Comparison of ENCODE assay signal across 28 cellular contexts in genomic region chr3:197425485-197426131, GRCh38.
DNase-seq lines count a peak whose midpoint lies in the region; ATAC-seq and TF ChIP-seq lines count a peak whose summit lies in the region.
"Had no signal": no experiment of that assay in that cellular context is flagged by ENCODE, and none has a peak within 500 bp of the region (broad histone marks: within the 10 kb centered on the region; RNA-seq: fewer than 3 reads in every experiment).

No MANE protein-coding gene starts in this region.

- no peak overlapping the region for H3K9ac ChIP-seq in mesenchymal stem cell (ENCODE audit: low read length)

- H2BK12ac ChIP-seq in mesenchymal stem cell (ENCODE audit: low read length in 2 of 2), result peak overlapping the region in 1 of 2 experiments; percentile 52

- no peak overlapping the region for H3K14ac ChIP-seq in mesenchymal stem cell (ENCODE audit: low read length in 2 of 2)

- no peak overlapping the region for H2BK5ac ChIP-seq in mesenchymal stem cell (ENCODE audit: low read depth, low read length, poor library complexity, severe bottlenecking)

- H3K4me1 ChIP-seq in mesenchymal stem cell (ENCODE audit: control insufficient read depth, insufficient read depth, low read depth, low read length), result peaks cover 18% of the 10 kb centered on the region

- H3K4ac ChIP-seq in mesenchymal stem cell (ENCODE audit: low read depth in 1 of 2, low read length in 2 of 2), result peak overlapping the region in 1 of 2 experiments; percentile 67

- peak overlapping the region; percentile 7 for H3K27ac Mint-ChIP-seq in activated naive CD8-positive, alpha-beta T cell treated with anti-CD3 and anti-CD28 coated beads, Interleukin-2, amount 50 U/mL, for 24 hours
- no peak overlapping the region for H3K27ac Mint-ChIP-seq in activated naive CD8-positive, alpha-beta T cell treated with anti-CD3 and anti-CD28 coated beads for 36 hours
- no peak overlapping the region for H3K27ac Mint-ChIP-seq in endothelial cell (ENCODE audit: unreplicated experiment)
- H3K27ac Mint-ChIP-seq: GM23338, H9 had no signal

- 93% methylated on average over 14 of the region's 14 CpGs for WGBS in mesenchymal stem cell

- H3K4me2 ChIP-seq in mesenchymal stem cell (ENCODE audit: low read length, poor library complexity, severe bottlenecking), result no peak overlapping the region
- H3K4me2 ChIP-seq: GM23338, PC-9 had no signal

- TF ChIP-seq CTCF in retinal pigment epithelial cell (conservative IDR thresholded peaks at IDR 0.05; ENCODE audit: low read depth, low read length) (no peak), endothelial cell (IDR thresholded peaks at IDR 0.05; ENCODE audit: unreplicated experiment) (no peak)

- no peaks in the 10 kb centered on the region for H3K9me3 ChIP-seq in mesenchymal stem cell (ENCODE audit: control insufficient read depth, low read length)
- H3K9me3 ChIP-seq: BE2C had no signal

- no peak overlapping the region for H2AFZ ChIP-seq in mesenchymal stem cell (ENCODE audit: low read depth, low read length)
- H2AFZ ChIP-seq: PC-9 had no signal

- no peak for ATAC-seq in activated naive CD8-positive, alpha-beta T cell treated with anti-CD3 and anti-CD28 coated beads, Interleukin-2, amount 50 U/mL, for 24 hours
- ATAC-seq: GM23338, Right ventricle myocardium inferior had no signal

- H3K27me3 ChIP-seq in mesenchymal stem cell (ENCODE audit: control insufficient read depth in 1 of 2, insufficient read depth in 1 of 2, low read length in 2 of 2), result peaks cover 0 to 47% of the 10 kb centered on the region in 2 experiments
- H3K27me3 ChIP-seq: BE2C had no signal

- H3K27me3 Mint-ChIP-seq in activated naive CD8-positive, alpha-beta T cell treated with anti-CD3 and anti-CD28 coated beads, Interleukin-2, amount 50 U/mL, for 24 hours, result peaks cover 10% of the 10 kb centered on the region
- peaks cover 36% of the 10 kb centered on the region for H3K27me3 Mint-ChIP-seq in activated naive CD8-positive, alpha-beta T cell treated with anti-CD3 and anti-CD28 coated beads for 36 hours
- peaks cover 3% of the 10 kb centered on the region for H3K27me3 Mint-ChIP-seq in endothelial cell (ENCODE audit: unreplicated experiment)

- no peak for DNase-seq in activated naive CD8-positive, alpha-beta T cell treated with anti-CD3 and anti-CD28 coated beads, Interleukin-2, amount 50 U/mL, for 24 hours
- DNase-seq in activated naive CD8-positive, alpha-beta T cell treated with anti-CD3 and anti-CD28 coated beads for 36 hours, result no peak
- DNase-seq in mesenchymal stem cell (no peak), retinal pigment epithelial cell (ENCODE audit: low read depth) (peak; percentile 69), NCI-H2196 treated with DMSO at 0.1 percent for 48 hours (lab: John Stamatoyannopoulos, UW; ENCODE audit: unreplicated experiment) (no peak), endothelial cell (ENCODE audit: low spot score) (no peak)
- no peak for DNase-seq in stimulated activated CD4-positive, alpha-beta T cell treated with anti-CD3 and anti-CD28 coated beads, Interleukin-2, amount 100 ng/mL, for 24 hours
- DNase-seq: 8988T; ACHN; BE2C; CD8-positive, alpha-beta memory T cell; DMS 273 treated with DMSO at 0.1 percent for 48 hours; DMS79; GDM1; H9; KBM-7; MV-4-11; NCI-H1105; NCI-H146; NCI-H1930; NCI-H2107; NCI-H446; NCI-H526; NCI-H82 had no signal

- H3K23ac ChIP-seq in mesenchymal stem cell (ENCODE audit: low read length in 2 of 2), result peak overlapping the region in 1 of 2 experiments; percentile 46

- H3K27ac ChIP-seq in mesenchymal stem cell (ENCODE audit: low read length, poor library complexity, severe bottlenecking), result no peak overlapping the region
- H3K27ac ChIP-seq: PC-9 had no signal

- H2BK120ac ChIP-seq in mesenchymal stem cell (ENCODE audit: low read depth, low read length), result no peak overlapping the region

- H2BK15ac ChIP-seq in mesenchymal stem cell (ENCODE audit: low read depth, poor library complexity, severe bottlenecking), result no peak overlapping the region

- H3K9me3 Mint-ChIP-seq in activated naive CD8-positive, alpha-beta T cell treated with anti-CD3 and anti-CD28 coated beads, Interleukin-2, amount 50 U/mL, for 24 hours, result no peaks in the 10 kb centered on the region
- H3K9me3 Mint-ChIP-seq in activated naive CD8-positive, alpha-beta T cell treated with anti-CD3 and anti-CD28 coated beads for 36 hours, result no peaks in the 10 kb centered on the region
- H3K9me3 Mint-ChIP-seq in endothelial cell (ENCODE audit: unreplicated experiment), result no peaks in the 10 kb centered on the region
- H3K9me3 Mint-ChIP-seq: CD8-positive, alpha-beta memory T cell; GM23338; H9 had no signal

- H3K4me3 ChIP-seq in mesenchymal stem cell (ENCODE audit: insufficient read depth in 1 of 2, low read depth in 1 of 2, low read length in 2 of 2), result no peak overlapping the region
- no peak overlapping the region for H3K4me3 ChIP-seq in retinal pigment epithelial cell (ENCODE audit: low read length)
- H3K4me3 ChIP-seq: GM23338, PC-9 had no signal

- H4K8ac ChIP-seq in mesenchymal stem cell (ENCODE audit: low read length), result no peak overlapping the region

- H3K4me3 Mint-ChIP-seq in activated naive CD8-positive, alpha-beta T cell treated with anti-CD3 and anti-CD28 coated beads, Interleukin-2, amount 50 U/mL, for 24 hours, result no peak overlapping the region
- H3K4me3 Mint-ChIP-seq in activated naive CD8-positive, alpha-beta T cell treated with anti-CD3 and anti-CD28 coated beads for 36 hours, result no peak overlapping the region
- no peak overlapping the region for H3K4me3 Mint-ChIP-seq in endothelial cell (ENCODE audit: unreplicated experiment)
- H3K4me3 Mint-ChIP-seq: CD14-positive monocyte; CD8-positive, alpha-beta memory T cell; GM23338; H9 had no signal

- no peak overlapping the region for H3K18ac ChIP-seq in mesenchymal stem cell (ENCODE audit: low read depth in 1 of 2, low read length in 2 of 2)

- H2AK5ac ChIP-seq in mesenchymal stem cell (ENCODE audit: low read length, severe bottlenecking), result peak overlapping the region; percentile 7

- no peaks in the 10 kb centered on the region for H3K36me3 ChIP-seq in mesenchymal stem cell (ENCODE audit: control insufficient read depth in 1 of 2, insufficient read depth in 2 of 2, low read depth in 1 of 2, low read length in 2 of 2)
- H3K36me3 ChIP-seq: BE2C had no signal

- H4K91ac ChIP-seq in mesenchymal stem cell (ENCODE audit: low read length), result peak overlapping the region; percentile 65

- H3K36me3 Mint-ChIP-seq in activated naive CD8-positive, alpha-beta T cell treated with anti-CD3 and anti-CD28 coated beads, Interleukin-2, amount 50 U/mL, for 24 hours (ENCODE audit: low read depth), result no peaks in the 10 kb centered on the region
- H3K36me3 Mint-ChIP-seq in activated naive CD8-positive, alpha-beta T cell treated with anti-CD3 and anti-CD28 coated beads for 36 hours, result no peaks in the 10 kb centered on the region
- no peaks in the 10 kb centered on the region for H3K36me3 Mint-ChIP-seq in endothelial cell (ENCODE audit: low read depth, unreplicated experiment)
- H3K36me3 Mint-ChIP-seq: CD14-positive monocyte; CD8-positive, alpha-beta memory T cell had no signal

- H3K4me1 Mint-ChIP-seq in activated naive CD8-positive, alpha-beta T cell treated with anti-CD3 and anti-CD28 coated beads, Interleukin-2, amount 50 U/mL, for 24 hours, result peaks cover 45% of the 10 kb centered on the region
- peaks cover 26% of the 10 kb centered on the region for H3K4me1 Mint-ChIP-seq in activated naive CD8-positive, alpha-beta T cell treated with anti-CD3 and anti-CD28 coated beads for 36 hours
- H3K4me1 Mint-ChIP-seq in endothelial cell (ENCODE audit: unreplicated experiment), result peaks cover 13% of the 10 kb centered on the region

- no peaks in the 10 kb centered on the region for H3K79me1 ChIP-seq in mesenchymal stem cell (replicated peaks; ENCODE audit: low read length, poor library complexity, severe bottlenecking)
